In the genomic region with DNA sequence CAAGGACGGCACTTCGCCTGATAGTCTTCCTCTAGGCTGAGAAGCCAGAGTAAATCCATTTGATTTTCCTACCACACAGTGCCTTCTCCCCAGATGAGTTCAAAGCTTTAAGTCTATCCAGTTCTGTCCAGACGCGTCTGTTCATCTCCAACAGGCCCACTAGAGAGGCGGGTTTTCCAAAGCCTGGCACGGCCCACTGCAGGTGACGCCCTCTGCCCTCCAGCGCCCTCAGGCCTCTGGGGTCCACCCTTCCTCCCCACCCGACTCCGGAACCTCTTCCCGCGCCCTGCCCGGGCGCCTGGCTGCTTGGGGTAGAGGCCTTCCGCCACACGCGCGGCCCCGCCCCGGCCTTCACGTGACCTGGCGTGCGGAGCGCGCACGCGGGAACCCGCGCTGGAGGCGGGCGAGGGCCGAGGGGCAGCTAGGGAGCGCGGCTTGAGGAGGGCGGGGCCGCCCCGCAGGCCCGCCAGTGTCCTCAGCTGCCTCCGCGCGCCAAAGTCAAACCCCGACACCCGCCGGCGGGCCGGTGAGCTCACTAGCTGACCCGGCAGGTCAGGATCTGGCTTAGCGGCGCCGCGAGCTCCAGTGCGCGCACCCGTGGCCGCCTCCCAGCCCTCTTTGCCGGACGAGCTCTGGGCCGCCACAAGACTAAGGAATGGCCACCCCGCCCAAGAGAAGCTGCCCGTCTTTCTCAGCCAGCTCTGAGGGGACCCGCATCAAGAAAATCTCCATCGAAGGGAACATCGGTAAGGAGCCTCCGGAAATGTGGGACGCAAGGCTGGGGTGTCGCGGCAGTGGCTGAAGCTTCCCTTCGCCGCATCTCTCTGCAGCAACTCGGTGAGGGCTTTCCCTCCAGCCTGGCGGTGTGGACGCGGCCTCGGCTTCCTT, we compare ENCODE assay signal across 8 cellular contexts. TPM values are rescaled to one million over a fixed set of nuclear protein-coding genes. Genes with fewer than 3 reads are reported as not detected.
DNase-seq lines count a peak whose midpoint lies in the region; ATAC-seq and TF ChIP-seq lines count a peak whose summit lies in the region.

A gene (plus strand): TSS at position 469 of the 888 bp plus-strand sequence. CDS start 187 bp downstream, at position 656.

- peaks cover 0 to 12% of the 10 kb centered on the region in 2 donors for H3K4me1 ChIP-seq in thoracic aorta (ENCODE audit: control insufficient read depth in 1 of 2, low read depth in 2 of 2)

- H3K9me3 Mint-ChIP-seq in activated naive CD8-positive, alpha-beta T cell (ENCODE audit: low read depth): no peaks in the 10 kb centered on the region
- no peaks in the 10 kb centered on the region for H3K9me3 Mint-ChIP-seq in osteocyte (ENCODE audit: unreplicated experiment)

- peak within 1 kb of the TSS; percentile 84 for H3K4me3 ChIP-seq in thoracic aorta

- peak; percentile 91 for DNase-seq in GM10266 (ENCODE audit: extremely low spot score)
- DNase-seq in NCI-H1048 (lab: John Stamatoyannopoulos, UW): peak; percentile 79
- peak; percentile 82 for DNase-seq in SKM-1 treated with dmso at 0.1 percent for 144 hours (lab: John Stamatoyannopoulos, UW; ENCODE audit: unreplicated experiment)
- peak; percentile 57 to 95 (median 89) for DNase-seq in head of caudate nucleus
- peak; percentile 96 for DNase-seq in osteocyte (ENCODE audit: extremely low spot score, unreplicated experiment)
- peak; percentile 47 for DNase-seq in thoracic aorta (ENCODE audit: low spot score)

- TF ChIP-seq CTCF in GM10266 (IDR thresholded peaks at IDR 0.05; ENCODE audit: control insufficient read depth, insufficient read depth, low read depth, missing control alignments): no peak
- TF ChIP-seq CTCF in osteocyte (IDR thresholded peaks at IDR 0.05): no peak
- TF ChIP-seq CTCF in thoracic aorta (IDR thresholded peaks at IDR 0.05): no peak

- intact Hi-C loops in head of caudate nucleus (cut with DNase I): loop anchor here (5.0 to 10.0 kb wide), 2 partner anchors 91 to 289 kb away; a partner anchor contains a TSS

- no peaks in the 10 kb centered on the region for H3K27me3 Mint-ChIP-seq in activated naive CD8-positive, alpha-beta T cell
- no peaks in the 10 kb centered on the region for H3K27me3 Mint-ChIP-seq in osteocyte (ENCODE audit: unreplicated experiment)

- H3K36me3 Mint-ChIP-seq in activated naive CD8-positive, alpha-beta T cell: peaks cover 2% of the 10 kb centered on the region
- H3K36me3 Mint-ChIP-seq in osteocyte (ENCODE audit: unreplicated experiment): peaks cover 1% of the 10 kb centered on the region

- ATAC-seq in HG02588 (IDR thresholded peaks at IDR 0.05; ENCODE audit: unreplicated experiment) (peak; percentile 86), thoracic aorta (ENCODE audit: insufficient number of reproducible peaks, low FRiP score, low read depth) (peak; percentile 91)

- H3K27ac ChIP-seq in thoracic aorta: peak within 1 kb of the TSS; percentile 78 to 82

- H3K36me3 ChIP-seq in thoracic aorta: no peaks in the 10 kb centered on the region

- no peaks in the 10 kb centered on the region for H3K9me3 ChIP-seq in thoracic aorta

- no peaks in the 10 kb centered on the region for H3K27me3 ChIP-seq in thoracic aorta (replicated peaks; ENCODE audit: insufficient read depth)

- peak within 1 kb of the TSS; percentile 95 for H3K27ac Mint-ChIP-seq in activated naive CD8-positive, alpha-beta T cell
- peak within 1 kb of the TSS; percentile 95 for H3K27ac Mint-ChIP-seq in osteocyte (ENCODE audit: unreplicated experiment)

- peaks cover 51% of the 10 kb centered on the region for H3K4me1 Mint-ChIP-seq in activated naive CD8-positive, alpha-beta T cell (ENCODE audit: low read depth)
- peaks cover 47% of the 10 kb centered on the region for H3K4me1 Mint-ChIP-seq in osteocyte (ENCODE audit: unreplicated experiment)

- peak within 1 kb of the TSS; percentile 94 for H3K4me3 Mint-ChIP-seq in activated naive CD8-positive, alpha-beta T cell
- H3K4me3 Mint-ChIP-seq in osteocyte (ENCODE audit: unreplicated experiment): peak within 1 kb of the TSS; percentile 87

RNA-seq across cellular contexts. Expression of the gene that starts here (rescaled TPM):
- 15.8 and 16.7 TPM in 2 replicates for total RNA-seq in osteocyte
- 10 to 100 TPM; 11.1 to 11.7 TPM for total RNA-seq in thoracic aorta

Comparison
In these comparisons a context has a peak if more than half of its experiments do, and no peak if none do; other contexts are left out.
1. Peak in every context shown above with its lines: DNase-seq, ATAC-seq, H3K4me3 ChIP-seq and H3K27ac ChIP-seq.